Comparison of ENCODE assay signal across 18 cellular contexts in genomic region chr1:184359909-184360308, GRCh38. TPM values are rescaled to one million over a fixed set of nuclear protein-coding genes. Genes with fewer than 3 reads are reported as not detected.
A peak's percentile ranks its signal among the peaks of the same experiment; 100 is the strongest.
DNase-seq lines count a peak whose midpoint lies in the region; ATAC-seq and TF ChIP-seq lines count a peak whose summit lies in the region.
"Had no signal": no experiment of that assay in that cellular context is flagged by ENCODE, and none has a peak within 500 bp of the region (broad histone marks: within the 10 kb centered on the region; RNA-seq: fewer than 3 reads in every experiment).

No MANE protein-coding gene starts in this region.

- H3K27ac ChIP-seq in SK-N-SH (ENCODE audit: low read depth in 2 of 2, low read length in 1 of 2) (no peak overlapping the region), SK-N-MC (0 out of 2 replicates have a peak overlapping the region, but pooled peaks have one; percentile 10)
- H3K27ac ChIP-seq: RWPE1 had no signal

- ATAC-seq in SK-N-SH treated with all-trans-retinoic acid at 6 μM for 48 hours (no peak), HG02870 (IDR thresholded peaks at IDR 0.05; ENCODE audit: unreplicated experiment) (peak; percentile 66)
- peak; percentile 43 to 75 for ATAC-seq in stimulated activated naive B cell treated with anti-CD40 and anti-IgM and Interleukin-4, amounts not matched to agents 10 μg/mL and 1 μg/mL and 100 μg/mL, for 72 hours (replicated peaks)
- no peak for ATAC-seq in stimulated activated naive CD8-positive, alpha-beta T cell treated with anti-CD3 and anti-CD28 coated beads, Interleukin-15, Interleukin-2, amounts not matched to agents 100 U/mL and 50 U/mL, for 24 hours
- ATAC-seq: CD8-positive, alpha-beta T cell; HepG2; PC-3 had no signal

- DNase-seq in SK-N-SH: no peak
- DNase-seq in SK-N-MC (ENCODE audit: low read depth, low spot score): no peak
- no peak for DNase-seq in stimulated activated naive B cell treated with anti-CD40 and anti-IgM and Interleukin-4, amounts not matched to agents 10 μg/mL and 1 μg/mL and 100 μg/mL, for 72 hours
- DNase-seq in stimulated activated naive CD8-positive, alpha-beta T cell treated with anti-CD3 and anti-CD28 coated beads, Interleukin-15, Interleukin-2, amounts not matched to agents 100 U/mL and 50 U/mL, for 24 hours: no peak
- DNase-seq in germinal center (ENCODE audit: low spot score): no peak
- no peak for DNase-seq in T-helper 9 cell
- DNase-seq: CD8-positive, alpha-beta T cell; DMS79; H9; MG63; NCI-H187 treated with DMSO at 0.1 percent for 48 hours; NCI-H446; NCI-H748 treated with DMSO at 0.1 percent for 48 hours; PC-3 had no signal

- H3K79me2 ChIP-seq in SK-N-SH (ENCODE audit: insufficient read depth): no peaks in the 10 kb centered on the region

- no peaks in the 10 kb centered on the region for H3K9me2 ChIP-seq in SK-N-SH

- no peak overlapping the region for H3K4me3 Mint-ChIP-seq in stimulated activated naive B cell treated with anti-CD40 and anti-IgM and Interleukin-4, amounts not matched to agents 10 μg/mL and 1 μg/mL and 100 μg/mL, for 72 hours
- H3K4me3 Mint-ChIP-seq: CD8-positive, alpha-beta T cell; H9 had no signal

- no peak overlapping the region for H3K4me2 ChIP-seq in SK-N-SH

- TF ChIP-seq RAD21 in SK-N-SH (IDR thresholded peaks at IDR 0.05; ENCODE audit: low read length): no peak

- H3K27me3 Mint-ChIP-seq in stimulated activated naive B cell treated with anti-CD40 and anti-IgM and Interleukin-4, amounts not matched to agents 10 μg/mL and 1 μg/mL and 100 μg/mL, for 72 hours: peaks cover 0 to 9% of the 10 kb centered on the region in 2 donors

- H3K9me3 ChIP-seq in SK-N-SH (no peaks in the 10 kb centered on the region), SK-N-MC (ENCODE audit: low read depth, low read length) (no peaks in the 10 kb centered on the region)
- H3K9me3 ChIP-seq: MG63 had no signal

- H3K4me1 ChIP-seq in SK-N-SH (ENCODE audit: control insufficient read depth in 1 of 2, insufficient read depth in 2 of 2, low read depth in 1 of 2, low read length in 1 of 2): no peaks in the 10 kb centered on the region; a peak in 1 of 4 replicates

- CTCF ChIA-PET in SK-N-SH (lab: Yijun Ruan, JAX): interaction anchor here (0.7 to 1.3 kb wide), 2 partner anchors 12 to 50 kb away, joined by 3 read pairs; no protein-coding TSS in a partner anchor

- peaks cover 0 to 10% of the 10 kb centered on the region in 2 donors for H3K4me1 Mint-ChIP-seq in stimulated activated naive B cell treated with anti-CD40 and anti-IgM and Interleukin-4, amounts not matched to agents 10 μg/mL and 1 μg/mL and 100 μg/mL, for 72 hours

- no peaks in the 10 kb centered on the region for H3K27me3 ChIP-seq in SK-N-SH (ENCODE audit: insufficient read depth)
- H3K27me3 ChIP-seq: MG63 had no signal

- WGBS in SK-N-SH (ENCODE audit: low lambda C conversion rate): 86% methylated on average over 3 of the region's 3 CpGs

- TF ChIP-seq CTCF in SK-N-SH (IDR thresholded peaks at IDR 0.05): no peak

- no peaks in the 10 kb centered on the region for H3K36me3 ChIP-seq in SK-N-SH (replicated peaks in 1 of 2; ENCODE audit: control insufficient read depth in 1 of 2, insufficient read depth in 2 of 2, low read length in 1 of 2)
- H3K36me3 ChIP-seq in SK-N-MC (ENCODE audit: insufficient read depth, low read length): no peaks in the 10 kb centered on the region
- H3K36me3 ChIP-seq: MG63 had no signal

- POLR2A ChIA-PET in SK-N-SH (lab: Yijun Ruan, JAX): no interaction called here

- H3K27ac Mint-ChIP-seq in stimulated activated naive B cell treated with anti-CD40 and anti-IgM and Interleukin-4, amounts not matched to agents 10 μg/mL and 1 μg/mL and 100 μg/mL, for 72 hours: no peak overlapping the region
- H3K27ac Mint-ChIP-seq: CD8-positive, alpha-beta T cell; H9 had no signal

- H3K36me3 Mint-ChIP-seq in stimulated activated naive B cell treated with anti-CD40 and anti-IgM and Interleukin-4, amounts not matched to agents 10 μg/mL and 1 μg/mL and 100 μg/mL, for 72 hours: no peaks in the 10 kb centered on the region
- H3K36me3 Mint-ChIP-seq: CD8-positive, alpha-beta T cell had no signal

- H3K4me3 ChIP-seq in SK-N-SH (ENCODE audit: low read depth in 2 of 2, low read length in 1 of 2) (no peak overlapping the region), SK-N-MC (no peak overlapping the region)
- H3K4me3 ChIP-seq: MG63 had no signal

- no peak for TF ChIP-seq EP300 in SK-N-SH (IDR thresholded peaks at IDR 0.05; ENCODE audit: borderline replicate concordance in 1 of 2, low read depth in 1 of 2, low read length in 1 of 2)

- H3K9me3 Mint-ChIP-seq in stimulated activated naive B cell treated with anti-CD40 and anti-IgM and Interleukin-4, amounts not matched to agents 10 μg/mL and 1 μg/mL and 100 μg/mL, for 72 hours: peaks cover 0 to 2% of the 10 kb centered on the region in 2 donors
- H3K9me3 Mint-ChIP-seq: CD8-positive, alpha-beta T cell; H9 had no signal

- H2AFZ ChIP-seq in SK-N-SH (ENCODE audit: low read depth): peak overlapping the region; percentile 13; the same call in 1 of the 2 replicates

- no peaks in the 10 kb centered on the region for H3F3A ChIP-seq in SK-N-SH (replicated peaks; ENCODE audit: insufficient read depth)

- no peak overlapping the region for H3K9ac ChIP-seq in SK-N-SH
- no peak overlapping the region for H3K9ac ChIP-seq in SK-N-MC (ENCODE audit: insufficient read length)

- no peaks in the 10 kb centered on the region for H4K20me1 ChIP-seq in SK-N-SH (ENCODE audit: insufficient read depth)

TF ChIP-seq in SK-N-SH, 30 proteins besides CTCF, POLR2A, EP300 and RAD21 (continues in another document):
- TF ChIP-seq FOXJ3 (CRISPR knock-in tag; IDR thresholded peaks at IDR 0.05) (no peak), FOXM1 (IDR thresholded peaks at IDR 0.05; ENCODE audit: low read depth) (no peak), PBX3 (IDR thresholded peaks at IDR 0.05) (no peak), NRF1 (IDR thresholded peaks at IDR 0.05; ENCODE audit: low read depth, low read length) (no peak), TCF12 (IDR thresholded peaks at IDR 0.05) (no peak), RCOR1 (IDR thresholded peaks at IDR 0.05; ENCODE audit: low read length) (no peak), ELF1 (IDR thresholded peaks at IDR 0.05) (no peak)

TF ChIP-seq in SK-N-SH treated with all-trans-retinoic acid at 6 μM for 48 hours, 23 proteins besides CTCF, POLR2A, EP300 and RAD21 (continues in another document):
- TF ChIP-seq ZNF8 (CRISPR knock-in tag; IDR thresholded peaks at IDR 0.05) (no peak), CSDC2 (CRISPR knock-in tag; IDR thresholded peaks at IDR 0.05) (no peak), ZC3H10 (CRISPR knock-in tag; IDR thresholded peaks at IDR 0.05) (no peak), ISL1 (CRISPR knock-in tag; IDR thresholded peaks at IDR 0.05) (no peak), BACH2 (CRISPR knock-in tag; IDR thresholded peaks at IDR 0.05; ENCODE audit: borderline replicate concordance) (no peak), GLIS3 (CRISPR knock-in tag; IDR thresholded peaks at IDR 0.05) (no peak), ZNF565 (CRISPR knock-in tag; conservative IDR thresholded peaks at IDR 0.05; ENCODE audit: low read depth) (no peak), PPARA (CRISPR knock-in tag; IDR thresholded peaks at IDR 0.05; ENCODE audit: borderline replicate concordance) (no peak), ZFP3 (CRISPR knock-in tag; IDR thresholded peaks at IDR 0.05) (no peak), TCF4 (CRISPR knock-in tag; IDR thresholded peaks at IDR 0.05; ENCODE audit: borderline replicate concordance) (no peak), PATZ1 (CRISPR knock-in tag; IDR thresholded peaks at IDR 0.05; ENCODE audit: borderline replicate concordance) (no peak), SNAI2 (CRISPR knock-in tag; IDR thresholded peaks at IDR 0.05) (no peak)
- TF ChIP-seq, protein P1, sequence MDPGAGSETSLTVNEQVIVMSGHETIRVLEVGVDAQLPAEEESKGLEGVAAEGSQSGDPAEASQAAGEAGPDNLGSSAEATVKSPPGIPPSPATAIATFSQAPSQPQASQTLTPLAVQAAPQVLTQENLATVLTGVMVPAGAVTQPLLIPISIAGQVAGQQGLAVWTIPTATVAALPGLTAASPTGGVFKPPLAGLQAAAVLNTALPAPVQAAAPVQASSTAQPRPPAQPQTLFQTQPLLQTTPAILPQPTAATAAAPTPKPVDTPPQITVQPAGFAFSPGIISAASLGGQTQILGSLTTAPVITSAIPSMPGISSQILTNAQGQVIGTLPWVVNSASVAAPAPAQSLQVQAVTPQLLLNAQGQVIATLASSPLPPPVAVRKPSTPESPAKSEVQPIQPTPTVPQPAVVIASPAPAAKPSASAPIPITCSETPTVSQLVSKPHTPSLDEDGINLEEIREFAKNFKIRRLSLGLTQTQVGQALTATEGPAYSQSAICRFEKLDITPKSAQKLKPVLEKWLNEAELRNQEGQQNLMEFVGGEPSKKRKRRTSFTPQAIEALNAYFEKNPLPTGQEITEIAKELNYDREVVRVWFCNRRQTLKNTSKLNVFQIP (CRISPR knock-in tag; IDR thresholded peaks at IDR 0.05; ENCODE audit: borderline replicate concordance, low read depth): no peak
- TF ChIP-seq, protein P2, sequence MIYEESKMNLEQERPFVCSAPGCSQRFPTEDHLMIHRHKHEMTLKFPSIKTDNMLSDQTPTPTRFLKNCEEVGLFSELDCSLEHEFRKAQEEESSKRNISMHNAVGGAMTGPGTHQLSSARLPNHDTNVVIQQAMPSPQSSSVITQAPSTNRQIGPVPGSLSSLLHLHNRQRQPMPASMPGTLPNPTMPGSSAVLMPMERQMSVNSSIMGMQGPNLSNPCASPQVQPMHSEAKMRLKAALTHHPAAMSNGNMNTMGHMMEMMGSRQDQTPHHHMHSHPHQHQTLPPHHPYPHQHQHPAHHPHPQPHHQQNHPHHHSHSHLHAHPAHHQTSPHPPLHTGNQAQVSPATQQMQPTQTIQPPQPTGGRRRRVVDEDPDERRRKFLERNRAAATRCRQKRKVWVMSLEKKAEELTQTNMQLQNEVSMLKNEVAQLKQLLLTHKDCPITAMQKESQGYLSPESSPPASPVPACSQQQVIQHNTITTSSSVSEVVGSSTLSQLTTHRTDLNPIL (CRISPR knock-in tag; IDR thresholded peaks at IDR 0.05; ENCODE audit: low read depth): no peak

RNA-seq across cellular contexts. Expression of gene C1orf21, which starts 26.9 kb away (rescaled TPM):
- 4.8 and 6.6 TPM in 2 replicates for polyA plus RNA-seq in SK-N-SH (2012; rRNA removed)
- polyA plus RNA-seq in SK-N-SH (2012; cell fraction: cytosol; rRNA removed): 8.6 and 11.5 TPM in 2 replicates
- 2.3 and 2.8 TPM in 2 replicates for polyA plus RNA-seq in SK-N-SH (2012; cell fraction: nucleus; rRNA removed)
- polyA plus RNA-seq: HepG2 had no signal

Comparison
In these comparisons a context has a peak if more than half of its experiments do, and no peak if none do; other contexts are left out.
1. ATAC-seq: peak in HG02870 (single experiment) and stimulated activated naive B cell treated with anti-CD40 and anti-IgM and Interleukin-4, amounts not matched to agents 10 μg/mL and 1 μg/mL and 100 μg/mL, for 72 hours (2 of 2); none in SK-N-SH treated with all-trans-retinoic acid at 6 μM for 48 hours (single experiment) and stimulated activated naive CD8-positive, alpha-beta T cell treated with anti-CD3 and anti-CD28 coated beads, Interleukin-15, Interleukin-2, amounts not matched to agents 100 U/mL and 50 U/mL, for 24 hours (single experiment).